Comparison of ENCODE assay signal across 1 cellular context in the genomic region with DNA sequence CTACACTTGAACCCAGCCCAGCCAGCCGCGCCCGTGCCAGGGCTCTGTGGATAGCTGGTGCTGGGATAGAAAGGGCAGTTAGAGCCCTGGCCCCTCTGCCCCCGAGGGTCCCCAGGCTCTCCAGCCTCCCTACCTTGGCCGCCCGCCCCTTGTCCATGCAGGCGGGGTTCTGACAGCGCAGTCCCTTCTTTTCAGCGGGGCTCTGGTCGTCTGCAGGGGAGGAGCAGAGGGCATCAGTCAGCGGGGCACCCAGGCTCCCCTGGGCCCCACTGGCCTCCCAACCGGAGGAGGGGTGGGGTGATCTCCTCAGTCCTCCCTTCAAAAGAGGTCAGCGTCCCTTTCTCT.
TF ChIP-seq lines count a peak whose summit lies in the region.

No MANE protein-coding gene starts in this region.

TF ChIP-seq in HepG2, 621 proteins besides CTCF, POLR2A, EP300 and RAD21:
- TF ChIP-seq REL (CRISPR knock-in tag; conservative IDR thresholded peaks at IDR 0.05) (no peak), AGO2 (optimal IDR thresholded peaks at IDR 0.05; ENCODE audit: low read depth, low read length) (peak; percentile 52), ZNF263 (CRISPR knock-in tag; IDR thresholded peaks at IDR 0.05) (peak; percentile 78)
